20 cellular contexts compared by ENCODE assay signal in the genomic region with DNA sequence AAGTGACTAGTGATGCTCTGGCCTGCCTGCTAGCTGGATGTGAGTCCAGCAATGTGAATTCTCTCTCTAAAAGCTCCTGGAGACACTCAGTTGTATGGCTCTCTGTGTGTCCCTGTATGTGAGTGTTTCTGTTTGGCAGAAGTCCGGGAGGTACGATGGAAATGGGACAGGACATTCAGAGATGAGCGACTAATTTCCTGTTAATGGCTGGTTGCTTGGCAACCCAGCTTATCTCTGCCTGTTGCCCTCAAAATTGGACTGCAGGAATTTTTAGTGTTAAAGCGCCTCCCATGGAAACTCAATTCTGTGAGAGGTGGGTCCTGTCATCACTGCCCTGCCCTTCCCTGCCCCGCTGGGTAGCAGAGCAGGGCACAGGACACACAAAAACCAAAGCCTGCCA.
DNase-seq lines count a peak whose midpoint lies in the region; ATAC-seq and TF ChIP-seq lines count a peak whose summit lies in the region.
"Had no signal": no experiment of that assay in that cellular context is flagged by ENCODE, and none has a peak within 500 bp of the region (broad histone marks: within the 10 kb centered on the region; RNA-seq: fewer than 3 reads in every experiment).

No MANE protein-coding gene starts in this region.

- H3K4me3 Mint-ChIP-seq in T-cell: no peak overlapping the region
- H3K4me3 Mint-ChIP-seq: activated naive CD4-positive, alpha-beta T cell treated with anti-CD3 and anti-CD28 coated beads, Interleukin-2, amount 50 U/mL, for 24 hours; B cell; endodermal cell had no signal

- H3K27ac ChIP-seq in GM23248 (no peak overlapping the region), VCaP (peak overlapping the region; percentile 69), RWPE1 (no peak overlapping the region)
- H3K27ac ChIP-seq: ascending aorta had no signal

- ATAC-seq in T-cell (replicated peaks in 1 of 4): no peak
- no peak for ATAC-seq in HG02885 (IDR thresholded peaks at IDR 0.05; ENCODE audit: poor library complexity, unreplicated experiment)
- ATAC-seq: left lobe of liver, mucosa of descending colon had no signal

- H4K20me1 ChIP-seq in GM23248 (ENCODE audit: insufficient read depth): no peaks in the 10 kb centered on the region

- peaks cover 18% of the 10 kb centered on the region for H3K4me1 ChIP-seq in GM23248 (ENCODE audit: insufficient read depth)

- H3K36me3 Mint-ChIP-seq in T-cell: no peaks in the 10 kb centered on the region
- H3K36me3 Mint-ChIP-seq: activated naive CD4-positive, alpha-beta T cell treated with anti-CD3 and anti-CD28 coated beads, Interleukin-2, amount 50 U/mL, for 24 hours had no signal

- in situ Hi-C loops in GM23248 (cut with MboI): no loop called here

- H3K36me3 ChIP-seq in GM23248 (ENCODE audit: low read depth): no peaks in the 10 kb centered on the region
- H3K36me3 ChIP-seq: ascending aorta had no signal

- CTCF ChIA-PET in T-cell (lab: Charles Lee) (interaction anchor here in 1 of 2 donors (0.6 kb wide), 1 partner anchor 157 kb away, joined by 3 read pairs; no protein-coding TSS in a partner anchor), RWPE1 (lab: Yijun Ruan, JAX) (interaction anchor here (0.5 kb wide), 1 partner anchor 27 kb away, joined by 3 read pairs; no protein-coding TSS in a partner anchor)

- 49 to 56% methylated on average over 5 of the region's 5 CpGs for WGBS in GM23248 (ENCODE audit: low coverage in 1 of 2, low lambda C conversion rate in 2 of 2, missing lambda C conversion rate in 2 of 2), 2 experiments

- no peaks in the 10 kb centered on the region for H3K79me2 ChIP-seq in GM23248 (ENCODE audit: insufficient read depth)

- H3K9me3 Mint-ChIP-seq in T-cell: no peaks in the 10 kb centered on the region
- H3K9me3 Mint-ChIP-seq: activated naive CD4-positive, alpha-beta T cell treated with anti-CD3 and anti-CD28 coated beads, Interleukin-2, amount 50 U/mL, for 24 hours; endodermal cell had no signal

- no peaks in the 10 kb centered on the region for H3K27me3 ChIP-seq in GM23248 (replicated peaks; ENCODE audit: insufficient read depth)
- H3K27me3 ChIP-seq: ascending aorta had no signal

- H3K9ac ChIP-seq in GM23248: no peak overlapping the region

- no peak overlapping the region for H3K4me3 ChIP-seq in AG10803 (ENCODE audit: low read length)
- H3K4me3 ChIP-seq in GM23248: no peak overlapping the region
- H3K4me3 ChIP-seq: ascending aorta, mucosa of descending colon had no signal

- TF ChIP-seq CTCF in AG10803 (conservative IDR thresholded peaks at IDR 0.05; ENCODE audit: low read length) (no peak), VCaP (conservative IDR thresholded peaks at IDR 0.05) (no peak), RWPE1 (conservative IDR thresholded peaks at IDR 0.05; ENCODE audit: low read depth) (no peak)

- H2AFZ ChIP-seq in GM23248: no peak overlapping the region

- no peaks in the 10 kb centered on the region for H3K9me2 ChIP-seq in GM23248 (ENCODE audit: insufficient read depth)

- POLR2A ChIA-PET in T-cell (lab: Charles Lee) (no interaction called here), RWPE1 (lab: Yijun Ruan, JAX; ENCODE audit: low non-redundant PET) (no interaction called here)

- no peaks in the 10 kb centered on the region for H3K27me3 Mint-ChIP-seq in T-cell
- H3K27me3 Mint-ChIP-seq: activated naive CD4-positive, alpha-beta T cell treated with anti-CD3 and anti-CD28 coated beads, Interleukin-2, amount 50 U/mL, for 24 hours; B cell had no signal

- no peak overlapping the region for H3K4me2 ChIP-seq in GM23248 (ENCODE audit: unreplicated experiment)

- H3K9me3 ChIP-seq in GM23248 (ENCODE audit: low read depth): no peaks in the 10 kb centered on the region
- H3K9me3 ChIP-seq: ascending aorta, mucosa of descending colon had no signal

- no peaks in the 10 kb centered on the region for H3F3A ChIP-seq in GM23248 (ENCODE audit: insufficient read depth)

- no peak overlapping the region for H3K27ac Mint-ChIP-seq in T-cell
- H3K27ac Mint-ChIP-seq: activated naive CD4-positive, alpha-beta T cell treated with anti-CD3 and anti-CD28 coated beads, Interleukin-2, amount 50 U/mL, for 24 hours; B cell; endodermal cell; progenitor cell of endocrine pancreas had no signal

- peaks cover 10 to 18% (median 17%) of the 10 kb centered on the region in 3 donors for H3K4me1 Mint-ChIP-seq in T-cell

- DNase-seq in AG10803 (ENCODE audit: low read depth) (peak; percentile 27), GM23248 (peak; percentile 57), kidney tubule cell (ENCODE audit: low spot score) (peak; percentile 55), T-cell (no peak), RWPE1 (ENCODE audit: low spot score) (no peak), NCI-H2081 (lab: John Stamatoyannopoulos, UW) (no peak)
- DNase-seq: endodermal cell; glutamatergic neuron; mucosa of descending colon; NCI-H146; NCI-H2227 treated with DMSO at 0.1 percent for 48 hours; stimulated activated CD4-positive, alpha-beta T cell treated with anti-CD3 and anti-CD28 coated beads, Interleukin-1b, Interleukin-23, amount 100 ng/mL, for 48 hours; stimulated activated naive CD4-positive, alpha-beta T cell had no signal

Comparison
In these comparisons a context has a peak if more than half of its experiments do, and no peak if none do; other contexts are left out.
1. DNase-seq: peak in AG10803 (single experiment), GM23248 (single experiment) and kidney tubule cell (single experiment); none in T-cell (0 of 34), RWPE1 (single experiment) and NCI-H2081 (0 of 2).